Comparison of ENCODE assay signal across 10 cellular contexts in the genomic region with DNA sequence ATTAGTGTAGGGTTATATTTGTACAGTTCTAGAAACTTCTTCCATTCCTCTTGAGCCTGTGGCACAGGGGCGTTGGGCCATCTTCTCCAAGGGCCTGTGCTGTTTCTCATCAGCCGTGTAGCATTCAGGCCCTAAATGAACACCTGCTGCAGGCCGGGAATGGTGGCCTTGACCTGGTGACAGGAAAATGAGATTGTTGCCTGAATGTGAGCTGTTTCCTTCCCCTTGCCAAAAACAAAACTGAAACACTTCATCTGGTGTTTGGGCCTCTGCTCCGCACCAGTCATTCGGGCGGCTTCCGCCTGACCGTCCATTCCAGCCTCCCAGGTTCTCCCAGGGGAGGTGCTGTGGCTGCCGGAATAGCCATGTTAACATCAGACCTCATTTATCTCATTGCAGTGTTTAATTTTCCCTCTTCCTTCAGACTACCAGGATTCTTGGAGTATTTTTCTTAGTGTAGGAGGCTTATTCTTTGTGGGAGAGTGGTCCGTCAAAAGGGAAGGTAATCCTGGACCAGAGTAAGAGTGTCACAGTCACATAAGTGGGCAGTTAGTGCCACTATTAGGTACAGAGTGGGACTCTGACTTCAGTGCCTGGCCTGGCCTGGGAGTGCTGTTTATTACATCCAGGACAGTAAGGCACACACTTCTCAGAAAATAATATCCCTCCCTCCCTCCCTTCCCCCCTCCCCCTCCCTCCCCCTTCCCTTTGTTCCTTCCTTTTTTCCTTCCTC.
DNase-seq lines count a peak whose midpoint lies in the region; ATAC-seq, FAIRE-seq and TF ChIP-seq lines count a peak whose summit lies in the region.
"Had no signal": no experiment of that assay in that cellular context is flagged by ENCODE, and none has a peak within 500 bp of the region (broad histone marks: within the 10 kb centered on the region; RNA-seq: fewer than 3 reads in every experiment).

No MANE protein-coding gene starts in this region.

- ATAC-seq in GM21528 (IDR thresholded peaks at IDR 0.05; ENCODE audit: low FRiP score, unreplicated experiment) = peak; percentile 71
- ATAC-seq in lower lobe of right lung = peak; percentile 47 to 54

- H2BK15ac ChIP-seq in mesenchymal stem cell (ENCODE audit: low read depth, poor library complexity, severe bottlenecking) = no peak overlapping the region

- TF ChIP-seq POLR2A in GM12891 (IDR thresholded peaks at IDR 0.05; ENCODE audit: low read depth, low read length) = peak; percentile 60

- H3K23ac ChIP-seq in mesenchymal stem cell (ENCODE audit: low read length in 2 of 2) = peak overlapping the region in 1 of 2 experiments; percentile 63

- WGBS in mesenchymal stem cell = 86% methylated on average over 9 of the region's 10 CpGs

- no peak overlapping the region for H2AK5ac ChIP-seq in mesenchymal stem cell (ENCODE audit: low read length, severe bottlenecking)

- H3K9me3 ChIP-seq in OCI-LY1 (ENCODE audit: low read length) (no peaks in the 10 kb centered on the region), lower lobe of right lung (no peaks in the 10 kb centered on the region), mesenchymal stem cell (ENCODE audit: control insufficient read depth, low read length) (no peaks in the 10 kb centered on the region)
- H3K9me3 ChIP-seq: SJSA1 had no signal

- TF ChIP-seq CTCF in OCI-LY1 (IDR thresholded peaks at IDR 0.05; ENCODE audit: low read length) (no peak), lower lobe of right lung (IDR thresholded peaks at IDR 0.05) (no peak)

- no peaks in the 10 kb centered on the region for H4K20me1 ChIP-seq in OCI-LY1 (ENCODE audit: insufficient read depth, low read length)

- no peaks in the 10 kb centered on the region for H3K79me2 ChIP-seq in OCI-LY1 (ENCODE audit: insufficient read depth, low read length)

- peaks cover 17% of the 10 kb centered on the region for H3K79me1 ChIP-seq in mesenchymal stem cell (replicated peaks; ENCODE audit: low read length, poor library complexity, severe bottlenecking)

- no peaks in the 10 kb centered on the region for H3K27me3 ChIP-seq in OCI-LY1 (ENCODE audit: insufficient read depth, low read length)
- H3K27me3 ChIP-seq in lower lobe of right lung (ENCODE audit: low read depth) = no peaks in the 10 kb centered on the region
- no peaks in the 10 kb centered on the region for H3K27me3 ChIP-seq in mesenchymal stem cell (ENCODE audit: control insufficient read depth in 1 of 2, insufficient read depth in 1 of 2, low read length in 2 of 2)
- H3K27me3 ChIP-seq: SJSA1 had no signal

- no peak overlapping the region for H2BK12ac ChIP-seq in mesenchymal stem cell (ENCODE audit: low read length in 2 of 2)

- H4K8ac ChIP-seq in mesenchymal stem cell (ENCODE audit: low read length) = no peak overlapping the region

- H3K4ac ChIP-seq in mesenchymal stem cell (ENCODE audit: low read depth in 1 of 2, low read length in 2 of 2) = no peak overlapping the region

- peaks cover 10% of the 10 kb centered on the region for H3K4me1 ChIP-seq in OCI-LY1 (ENCODE audit: insufficient read depth, low read length, severe bottlenecking)
- peaks cover 9% of the 10 kb centered on the region for H3K4me1 ChIP-seq in lower lobe of right lung
- H3K4me1 ChIP-seq in mesenchymal stem cell (ENCODE audit: control insufficient read depth, insufficient read depth, low read depth, low read length) = no peaks in the 10 kb centered on the region

- no peak overlapping the region for H3K18ac ChIP-seq in mesenchymal stem cell (ENCODE audit: low read depth in 1 of 2, low read length in 2 of 2)

- no peak overlapping the region for H2BK120ac ChIP-seq in mesenchymal stem cell (ENCODE audit: low read depth, low read length)

- peak overlapping the region; percentile 54 for H3K4me2 ChIP-seq in OCI-LY1 (ENCODE audit: low read length)
- H3K4me2 ChIP-seq in mesenchymal stem cell (ENCODE audit: low read length, poor library complexity, severe bottlenecking) = no peak overlapping the region

- intact Hi-C loops in lower lobe of right lung (cut with DNase I) = no loop called here

- H3K27ac ChIP-seq in OCI-LY1 (ENCODE audit: low read depth, low read length, poor library complexity, severe bottlenecking) (peak overlapping the region; percentile 41), lower lobe of right lung (peak overlapping the region; percentile 61), mesenchymal stem cell (ENCODE audit: low read length, poor library complexity, severe bottlenecking) (no peak overlapping the region)
- H3K27ac ChIP-seq: SJSA1 had no signal

- H4K91ac ChIP-seq in mesenchymal stem cell (ENCODE audit: low read length) = no peak overlapping the region

- H3K9ac ChIP-seq in OCI-LY1 (ENCODE audit: low read length) = peak overlapping the region; percentile 13; the same call in 1 of the 2 replicates
- no peak overlapping the region for H3K9ac ChIP-seq in mesenchymal stem cell (ENCODE audit: low read length)

- no peak overlapping the region for H2BK5ac ChIP-seq in mesenchymal stem cell (ENCODE audit: low read depth, low read length, poor library complexity, severe bottlenecking)

- H2AFZ ChIP-seq in OCI-LY1 (ENCODE audit: low read length) (no peak overlapping the region), mesenchymal stem cell (ENCODE audit: low read depth, low read length) (no peak overlapping the region)

- H3K9me2 ChIP-seq in OCI-LY1 (ENCODE audit: low read depth, low read length) = no peaks in the 10 kb centered on the region

- H3K36me3 ChIP-seq in OCI-LY1 (ENCODE audit: insufficient read depth, low read length) = no peaks in the 10 kb centered on the region
- H3K36me3 ChIP-seq in lower lobe of right lung = peaks cover 6% of the 10 kb centered on the region
- H3K36me3 ChIP-seq in mesenchymal stem cell (ENCODE audit: control insufficient read depth in 1 of 2, insufficient read depth in 2 of 2, low read depth in 1 of 2, low read length in 2 of 2) = peaks cover 0 to 12% of the 10 kb centered on the region in 2 experiments
- H3K36me3 ChIP-seq: SJSA1 had no signal

- peak; percentile 97 for FAIRE-seq in GM12891 (lab: Jason Lieb, UNC)

- no peaks in the 10 kb centered on the region for H3F3A ChIP-seq in OCI-LY1 (ENCODE audit: insufficient read depth, low read length)

- H3K14ac ChIP-seq in mesenchymal stem cell (ENCODE audit: low read length in 2 of 2) = no peak overlapping the region

- DNase-seq in GM12891 (ENCODE audit: insufficient read length, low spot score) (peak; percentile 47), lower lobe of right lung (no peak), ureter (ENCODE audit: low spot score) (no peak), HUDEP-2 (lab: John Stamatoyannopoulos, UW; ENCODE audit: unreplicated experiment in 76 of 76) (no peak), mesenchymal stem cell (no peak), NCI-H1436 (lab: John Stamatoyannopoulos, UW) (no peak)
- DNase-seq: effector CD8-positive, alpha-beta T cell had no signal

- H3K4me3 ChIP-seq in OCI-LY1 (ENCODE audit: low read depth, low read length, poor library complexity, severe bottlenecking) (no peak overlapping the region), lower lobe of right lung (no peak overlapping the region), mesenchymal stem cell (ENCODE audit: insufficient read depth in 1 of 2, low read depth in 1 of 2, low read length in 2 of 2) (no peak overlapping the region)
- H3K4me3 ChIP-seq: SJSA1 had no signal

TF ChIP-seq in GM12891, 5 proteins besides CTCF, POLR2A, EP300 and RAD21:
- no peak for TF ChIP-seq POU2F2 (IDR thresholded peaks at IDR 0.05; ENCODE audit: low read depth, low read length)
- no peak for TF ChIP-seq PAX5 (IDR thresholded peaks at IDR 0.05; ENCODE audit: insufficient read depth, low read length, severe bottlenecking)
- TF ChIP-seq SPI1 (IDR thresholded peaks at IDR 0.05; ENCODE audit: low read depth, low read length) = no peak
- TF ChIP-seq TAF1 (IDR thresholded peaks at IDR 0.05; ENCODE audit: low read depth, low read length) = no peak
- TF ChIP-seq POLR2AphosphoS5 (IDR thresholded peaks at IDR 0.05; ENCODE audit: low read depth, low read length) = no peak
